ENCODE assay signal across 8 cellular contexts in genomic region chr18:32730068-32730467, GRCh38. TPM values are rescaled to one million over a fixed set of nuclear protein-coding genes. Genes with fewer than 3 reads are reported as not detected.
A peak's percentile ranks its signal among the peaks of the same experiment; 100 is the strongest.
DNase-seq lines count a peak whose midpoint lies in the region; ATAC-seq and TF ChIP-seq lines count a peak whose summit lies in the region.

No MANE protein-coding gene starts in this region.

- H3K36me3 ChIP-seq in BLaER1 (no peaks in the 10 kb centered on the region), mucosa of rectum (ENCODE audit: control insufficient read depth in 2 of 2, insufficient read depth in 2 of 2, low read length in 2 of 2) (no peaks in the 10 kb centered on the region)

- H4K20me1 ChIP-seq in BLaER1, result no peaks in the 10 kb centered on the region

- peak overlapping the region; percentile 75 for H3K9ac ChIP-seq in BLaER1
- H3K9ac ChIP-seq in mucosa of rectum (ENCODE audit: low read depth in 1 of 2, low read length in 2 of 2), result no peak overlapping the region

- DNase-seq in HFFc6, result no peak
- DNase-seq in activated naive CD8-positive, alpha-beta T cell treated with anti-CD3 and anti-CD28 coated beads, Interleukin-2, amount 10 ng/mL, durations not matched to agents 7 days and 5 days, result no peak
- DNase-seq in NCI-H226, result no peak
- DNase-seq in C1 segment of cervical spinal cord (lab: John Stamatoyannopoulos, UW), result no peak
- no peak for DNase-seq in COLO829 (ENCODE audit: low spot score)

- no peaks in the 10 kb centered on the region for H3K27me3 ChIP-seq in BLaER1
- no peaks in the 10 kb centered on the region for H3K27me3 ChIP-seq in mucosa of rectum (ENCODE audit: control insufficient read depth in 2 of 2, insufficient read depth in 2 of 2, low read length in 2 of 2)

- H3K4me3 Mint-ChIP-seq in HFFc6, result peak overlapping the region; percentile 79
- H3K4me3 Mint-ChIP-seq in activated naive CD8-positive, alpha-beta T cell treated with anti-CD3 and anti-CD28 coated beads, Interleukin-2, amount 10 ng/mL, durations not matched to agents 7 days and 5 days, result peak overlapping the region; percentile 58

- H3K9me3 ChIP-seq in BLaER1, result no peaks in the 10 kb centered on the region
- H3K9me3 ChIP-seq in mucosa of rectum (ENCODE audit: control insufficient read depth in 2 of 2, low read length in 2 of 2), result no peaks in the 10 kb centered on the region

- no peak for TF ChIP-seq CTCF in HFFc6 (IDR thresholded peaks at IDR 0.05)

- no peaks in the 10 kb centered on the region for H3K36me3 Mint-ChIP-seq in HFFc6 (ENCODE audit: low read depth)
- no peaks in the 10 kb centered on the region for H3K36me3 Mint-ChIP-seq in activated naive CD8-positive, alpha-beta T cell treated with anti-CD3 and anti-CD28 coated beads, Interleukin-2, amount 10 ng/mL, durations not matched to agents 7 days and 5 days

- H3K9me3 Mint-ChIP-seq in HFFc6, result no peaks in the 10 kb centered on the region
- no peaks in the 10 kb centered on the region for H3K9me3 Mint-ChIP-seq in activated naive CD8-positive, alpha-beta T cell treated with anti-CD3 and anti-CD28 coated beads, Interleukin-2, amount 10 ng/mL, durations not matched to agents 7 days and 5 days

- peak overlapping the region; percentile 60 for H3K4me3 ChIP-seq in BLaER1
- H3K4me3 ChIP-seq in mucosa of rectum (ENCODE audit: low read length in 2 of 2), result peak overlapping the region; percentile 58 to 74

- peak overlapping the region; percentile 87 for H3K4me2 ChIP-seq in BLaER1

- ATAC-seq in activated naive CD8-positive, alpha-beta T cell treated with anti-CD3 and anti-CD28 coated beads, Interleukin-2, amount 10 ng/mL, durations not matched to agents 7 days and 5 days (ENCODE audit: low read depth), result no peak
- ATAC-seq in HG02973 (IDR thresholded peaks at IDR 0.05; ENCODE audit: unreplicated experiment), result no peak

- peak overlapping the region; percentile 76 for H3K27ac ChIP-seq in BLaER1
- H3K27ac ChIP-seq in mucosa of rectum (ENCODE audit: low read depth in 2 of 2, low read length in 2 of 2), result no peak overlapping the region

- H3K4me1 ChIP-seq in BLaER1 (peaks cover 24% of the 10 kb centered on the region), mucosa of rectum (ENCODE audit: control insufficient read depth in 2 of 2, insufficient read depth in 2 of 2, low read length in 2 of 2) (peaks cover 0 to 6% of the 10 kb centered on the region in 2 donors)

- no peak overlapping the region for H3K27ac Mint-ChIP-seq in HFFc6
- H3K27ac Mint-ChIP-seq in activated naive CD8-positive, alpha-beta T cell treated with anti-CD3 and anti-CD28 coated beads, Interleukin-2, amount 10 ng/mL, durations not matched to agents 7 days and 5 days, result no peak overlapping the region

- no peaks in the 10 kb centered on the region for H3K27me3 Mint-ChIP-seq in HFFc6 (ENCODE audit: insufficient read depth)
- peaks cover 1% of the 10 kb centered on the region for H3K27me3 Mint-ChIP-seq in activated naive CD8-positive, alpha-beta T cell treated with anti-CD3 and anti-CD28 coated beads, Interleukin-2, amount 10 ng/mL, durations not matched to agents 7 days and 5 days

- POLR2A ChIA-PET in activated naive CD8-positive, alpha-beta T cell treated with anti-CD3 and anti-CD28 coated beads, Interleukin-2, amount 10 ng/mL, durations not matched to agents 7 days and 5 days (lab: Charles Lee), result no interaction called here

- no peaks in the 10 kb centered on the region for H3K4me1 Mint-ChIP-seq in HFFc6 (ENCODE audit: low read depth)
- peaks cover 3% of the 10 kb centered on the region for H3K4me1 Mint-ChIP-seq in activated naive CD8-positive, alpha-beta T cell treated with anti-CD3 and anti-CD28 coated beads, Interleukin-2, amount 10 ng/mL, durations not matched to agents 7 days and 5 days

RNA-seq across cellular contexts. Expression of gene KLHL14, which starts 42.8 kb away (rescaled TPM):
- total RNA-seq in HFFc6 (2021; fragmentation: NEBNext Ultra II Directional; extraction: Animal tissue kit (Norgen Biotek cat#: 25700)), result not detected
- not detected for total RNA-seq in activated naive CD8-positive, alpha-beta T cell treated with anti-CD3 and anti-CD28 coated beads, Interleukin-2, amount 10 ng/mL, durations not matched to agents 7 days and 5 days
